12 cellular contexts compared by ENCODE assay signal in the genomic region with DNA sequence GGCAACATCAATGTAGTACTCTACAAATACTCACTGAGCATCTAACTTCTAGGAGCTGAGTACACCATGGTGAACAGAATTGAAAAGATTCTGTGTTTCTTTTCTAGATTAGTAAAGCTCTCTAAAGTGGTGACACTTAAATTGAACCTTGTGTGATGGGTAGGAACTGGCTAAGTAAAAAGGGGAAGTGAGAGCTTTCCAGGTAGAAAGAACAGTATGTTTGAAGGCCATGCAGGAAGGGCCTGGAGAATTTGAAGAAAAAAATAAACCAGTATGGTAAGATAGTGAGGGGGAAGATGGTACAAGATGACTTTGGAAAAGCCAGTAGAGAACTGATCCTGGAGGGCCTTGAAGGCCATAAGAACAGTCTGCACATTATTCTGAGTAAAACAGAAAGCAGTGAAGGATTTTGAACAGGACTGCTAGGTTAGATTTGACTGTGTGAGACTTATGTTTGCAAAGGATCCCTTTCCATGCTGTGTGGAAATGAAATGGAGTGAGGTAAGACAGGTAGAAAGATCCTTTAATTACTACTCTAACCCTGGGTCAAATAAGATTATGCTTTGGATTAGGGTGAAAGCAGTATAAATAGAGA. TPM values are rescaled to one million over a fixed set of nuclear protein-coding genes. Genes with fewer than 3 reads are reported as not detected.
DNase-seq lines count a peak whose midpoint lies in the region; ATAC-seq lines count a peak whose summit lies in the region.
"Had no signal": no experiment of that assay in that cellular context is flagged by ENCODE, and none has a peak within 500 bp of the region (broad histone marks: within the 10 kb centered on the region; RNA-seq: fewer than 3 reads in every experiment).

No MANE protein-coding gene starts in this region.

- H3K4me1 Mint-ChIP-seq in stimulated activated naive B cell treated with anti-CD40 and anti-IgM and Interleukin-4, amounts not matched to agents 10 μg/mL and 1 μg/mL and 100 μg/mL, for 72 hours: peaks cover 4 to 6% of the 10 kb centered on the region in 2 donors
- no peaks in the 10 kb centered on the region for H3K4me1 Mint-ChIP-seq in activated CD4-positive, alpha-beta T cell treated with anti-CD3 and anti-CD28 coated beads for 36 hours
- H3K4me1 Mint-ChIP-seq in T-helper 2 cell treated with Interferon-gamma antibody and Interleukin-4, amounts not matched to agents 5 μg/mL and 100 μg/mL, for 36 hours (ENCODE audit: low read depth): peaks cover 1% of the 10 kb centered on the region

- POLR2A ChIA-PET in activated CD4-positive, alpha-beta T cell treated with anti-CD3 and anti-CD28 coated beads for 36 hours (lab: Charles Lee): no interaction called here

- peak; percentile 14 for DNase-seq in SKM-1 treated with dmso at 0.1 percent for 144 hours (lab: John Stamatoyannopoulos, UW; ENCODE audit: unreplicated experiment)
- no peak for DNase-seq in SKM-1 (lab: John Stamatoyannopoulos, UW; ENCODE audit: unreplicated experiment)
- no peak for DNase-seq in stimulated activated naive B cell treated with anti-CD40 and anti-IgM and Interleukin-4, amounts not matched to agents 10 μg/mL and 1 μg/mL and 100 μg/mL, for 72 hours
- DNase-seq in activated CD4-positive, alpha-beta T cell treated with anti-CD3 and anti-CD28 coated beads for 36 hours: no peak
- DNase-seq in T-helper 2 cell treated with Interferon-gamma antibody and Interleukin-4, amounts not matched to agents 5 μg/mL and 100 μg/mL, for 36 hours (ENCODE audit: low spot score): no peak
- DNase-seq in posterior vena cava (ENCODE audit: low spot score): no peak
- DNase-seq: 8988T, amygdala, Calu3, NCI-H187 had no signal

- H3K36me3 Mint-ChIP-seq in stimulated activated naive B cell treated with anti-CD40 and anti-IgM and Interleukin-4, amounts not matched to agents 10 μg/mL and 1 μg/mL and 100 μg/mL, for 72 hours: peaks cover 7 to 10% of the 10 kb centered on the region in 2 donors
- peaks cover 4% of the 10 kb centered on the region for H3K36me3 Mint-ChIP-seq in activated CD4-positive, alpha-beta T cell treated with anti-CD3 and anti-CD28 coated beads for 36 hours (ENCODE audit: low read depth)
- H3K36me3 Mint-ChIP-seq in T-helper 2 cell treated with Interferon-gamma antibody and Interleukin-4, amounts not matched to agents 5 μg/mL and 100 μg/mL, for 36 hours (ENCODE audit: low read depth): no peaks in the 10 kb centered on the region

- H3K4me3 Mint-ChIP-seq in stimulated activated naive B cell treated with anti-CD40 and anti-IgM and Interleukin-4, amounts not matched to agents 10 μg/mL and 1 μg/mL and 100 μg/mL, for 72 hours: no peak overlapping the region
- H3K4me3 Mint-ChIP-seq in activated CD4-positive, alpha-beta T cell treated with anti-CD3 and anti-CD28 coated beads for 36 hours: no peak overlapping the region
- no peak overlapping the region for H3K4me3 Mint-ChIP-seq in T-helper 2 cell treated with Interferon-gamma antibody and Interleukin-4, amounts not matched to agents 5 μg/mL and 100 μg/mL, for 36 hours

- intact Hi-C loops in activated CD4-positive, alpha-beta T cell treated with anti-CD3 and anti-CD28 coated beads for 36 hours (cut with DNase I, micrococcal nuclease): no loop called here
- intact Hi-C loops in posterior vena cava (cut with DNase I): no loop called here

- H3K27me3 Mint-ChIP-seq in stimulated activated naive B cell treated with anti-CD40 and anti-IgM and Interleukin-4, amounts not matched to agents 10 μg/mL and 1 μg/mL and 100 μg/mL, for 72 hours: no peaks in the 10 kb centered on the region
- no peaks in the 10 kb centered on the region for H3K27me3 Mint-ChIP-seq in activated CD4-positive, alpha-beta T cell treated with anti-CD3 and anti-CD28 coated beads for 36 hours
- H3K27me3 Mint-ChIP-seq in T-helper 2 cell treated with Interferon-gamma antibody and Interleukin-4, amounts not matched to agents 5 μg/mL and 100 μg/mL, for 36 hours (ENCODE audit: low read depth): no peaks in the 10 kb centered on the region

- ATAC-seq in HG02642 (IDR thresholded peaks at IDR 0.05; ENCODE audit: poor library complexity, unreplicated experiment) (peak; percentile 80), HG03442 (IDR thresholded peaks at IDR 0.05; ENCODE audit: unreplicated experiment) (peak; percentile 88)
- ATAC-seq in stimulated activated naive B cell treated with anti-CD40 and anti-IgM and Interleukin-4, amounts not matched to agents 10 μg/mL and 1 μg/mL and 100 μg/mL, for 72 hours (replicated peaks): peak; percentile 34 to 65
- ATAC-seq in activated CD4-positive, alpha-beta T cell treated with anti-CD3 and anti-CD28 coated beads for 36 hours: no peak

- no peaks in the 10 kb centered on the region for H3K9me3 Mint-ChIP-seq in stimulated activated naive B cell treated with anti-CD40 and anti-IgM and Interleukin-4, amounts not matched to agents 10 μg/mL and 1 μg/mL and 100 μg/mL, for 72 hours
- no peaks in the 10 kb centered on the region for H3K9me3 Mint-ChIP-seq in activated CD4-positive, alpha-beta T cell treated with anti-CD3 and anti-CD28 coated beads for 36 hours (ENCODE audit: low read depth)
- no peaks in the 10 kb centered on the region for H3K9me3 Mint-ChIP-seq in T-helper 2 cell treated with Interferon-gamma antibody and Interleukin-4, amounts not matched to agents 5 μg/mL and 100 μg/mL, for 36 hours

- H3K27ac Mint-ChIP-seq in stimulated activated naive B cell treated with anti-CD40 and anti-IgM and Interleukin-4, amounts not matched to agents 10 μg/mL and 1 μg/mL and 100 μg/mL, for 72 hours: no peak overlapping the region
- no peak overlapping the region for H3K27ac Mint-ChIP-seq in activated CD4-positive, alpha-beta T cell treated with anti-CD3 and anti-CD28 coated beads for 36 hours
- H3K27ac Mint-ChIP-seq in T-helper 2 cell treated with Interferon-gamma antibody and Interleukin-4, amounts not matched to agents 5 μg/mL and 100 μg/mL, for 36 hours: no peak overlapping the region

- CTCF ChIA-PET in activated CD4-positive, alpha-beta T cell treated with anti-CD3 and anti-CD28 coated beads for 36 hours (lab: Charles Lee): interaction anchor here (0.5 to 0.6 kb wide), 2 partner anchors 261 to 506 kb away, joined by 3 read pairs; no protein-coding TSS in a partner anchor

RNA-seq across cellular contexts. Expression of a gene that starts 46.7 kb away (rescaled TPM):
- total RNA-seq in activated CD4-positive, alpha-beta T cell treated with anti-CD3 and anti-CD28 coated beads for 36 hours: 100 to 1,000 TPM in 1 of 2 experiments, 10 to 100 TPM in 1; 88.3 to 116 TPM
- 100 to 1,000 TPM in 1 of 2 donors, 10 to 100 TPM in 1; 75.6 to 101 TPM for total RNA-seq in posterior vena cava
